29 cellular contexts compared by ENCODE assay signal in the genomic region with DNA sequence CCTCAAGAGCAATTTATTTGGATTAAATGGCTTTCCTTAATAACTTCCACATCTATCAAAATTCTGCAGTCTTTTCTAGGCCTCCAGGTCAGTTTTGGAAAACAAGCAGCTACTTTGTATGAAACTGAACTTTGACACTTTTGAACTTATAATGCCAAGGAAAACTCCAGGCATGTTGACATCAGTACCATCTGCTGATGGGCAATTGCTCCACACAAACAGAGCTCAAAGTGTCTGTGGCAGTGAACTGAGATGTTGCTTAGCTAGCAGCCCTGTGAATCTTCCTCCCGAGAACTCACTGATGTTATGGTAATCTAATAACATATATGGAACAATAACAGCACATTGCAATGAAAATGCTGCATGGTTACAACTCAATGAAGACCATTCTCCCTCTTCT.
"Had no signal": no experiment of that assay in that cellular context is flagged by ENCODE, and none has a peak within 500 bp of the region (broad histone marks: within the 10 kb centered on the region; RNA-seq: fewer than 3 reads in every experiment).

No MANE protein-coding gene starts in this region.

- H3K27ac ChIP-seq: stomach, suprapubic skin, testis, thoracic aorta, thyroid gland, tibial artery, tibial nerve, transverse colon, upper lobe of left lung, upper lobe of right lung, uterus, vagina had no signal

- H3K27me3 ChIP-seq: stomach, suprapubic skin, testis, thyroid gland, tibial artery, tibial nerve, transverse colon, upper lobe of left lung, upper lobe of right lung, uterus, vagina had no signal

- FAIRE-seq: urothelium cell line had no signal

- H3K4me1 ChIP-seq: testis, thyroid gland had no signal

- H3K4me1 Mint-ChIP-seq: stimulated activated effector memory CD8-positive, alpha-beta T cell treated with anti-CD3 and anti-CD28 coated beads, Interleukin-12 subunit alpha, Interleukin-12 subunit beta, amount 100 ng/mL, for 72 hours; stimulated activated memory B cell treated with anti-CD40 and anti-IgM and Interleukin-4, amounts not matched to agents 10 μg/mL and 1 μg/mL and 100 μg/mL, for 72 hours; stimulated activated naive B cell treated with anti-CD40 and anti-IgM and Interleukin-4, amounts not matched to agents 10 μg/mL and 1 μg/mL and 100 μg/mL, for 72 hours; stimulated activated naive CD8-positive, alpha-beta T cell treated with anti-CD3 and anti-CD28 coated beads, Interleukin-15, amount 100 ng/mL, for 72 hours had no signal

- H3K36me3 Mint-ChIP-seq: stimulated activated effector memory CD8-positive, alpha-beta T cell treated with anti-CD3 and anti-CD28 coated beads, Interleukin-12 subunit alpha, Interleukin-12 subunit beta, amount 100 ng/mL, for 72 hours; stimulated activated memory B cell treated with anti-CD40 and anti-IgM and Interleukin-4, amounts not matched to agents 10 μg/mL and 1 μg/mL and 100 μg/mL, for 72 hours; stimulated activated naive B cell treated with anti-CD40 and anti-IgM and Interleukin-4, amounts not matched to agents 10 μg/mL and 1 μg/mL and 100 μg/mL, for 72 hours had no signal

- H3K36me3 ChIP-seq: stomach, suprapubic skin, thoracic aorta, thyroid gland, tibial artery, tibial nerve, transverse colon, upper lobe of left lung, upper lobe of right lung, uterus, vagina had no signal

- ATAC-seq: stimulated activated effector memory CD8-positive, alpha-beta T cell treated with anti-CD3 and anti-CD28 coated beads, Interleukin-12 subunit alpha, Interleukin-12 subunit beta, amount 100 ng/mL, for 72 hours; stimulated activated memory B cell treated with anti-CD40 and anti-IgM and Interleukin-4, amounts not matched to agents 10 μg/mL and 1 μg/mL and 100 μg/mL, for 72 hours; stimulated activated naive B cell treated with anti-CD40 and anti-IgM and Interleukin-4, amounts not matched to agents 10 μg/mL and 1 μg/mL and 100 μg/mL, for 72 hours; stimulated activated naive CD8-positive, alpha-beta T cell treated with anti-CD3 and anti-CD28 coated beads, Interleukin-15, amount 100 ng/mL, for 72 hours; stimulated activated naive CD8-positive, alpha-beta T cell treated with anti-CD3 and anti-CD28 coated beads, Interleukin-15, Interleukin-2, amounts not matched to agents 100 U/mL and 50 U/mL, for 24 hours; upper lobe of right lung had no signal

- DNase-seq: stimulated activated CD4-positive, alpha-beta T cell treated with anti-CD3 and anti-CD28 coated beads, Interleukin-2, amount 100 ng/mL, for 48 hours; stimulated activated CD4-positive, alpha-beta T cell treated with anti-CD3 and anti-CD28 coated beads, Interleukin-4, amount 100 ng/mL, for 1 hour; stimulated activated CD4-positive, alpha-beta T cell treated with anti-CD3 and anti-CD28 coated beads, Interleukin-4, amount 100 ng/mL, for 24 hours; stimulated activated CD4-positive, alpha-beta T cell treated with anti-CD3 and anti-CD28 coated beads, Interleukin-4, amount 100 ng/mL, for 4 hours; stimulated activated CD8-positive, alpha-beta memory T cell treated with anti-CD3 and anti-CD28 coated beads, Interleukin-4, amount 100 ng/mL, for 48 hours; stimulated activated naive B cell treated with anti-CD40 and anti-IgM and Interleukin-4, amounts not matched to agents 10 μg/mL and 1 μg/mL and 100 μg/mL, for 72 hours; stimulated activated naive CD4-positive, alpha-beta T cell; stimulated activated naive CD4-positive, alpha-beta T cell treated with Interleukin-2 at 50 U/mL for 16 hours; stimulated activated naive CD8-positive, alpha-beta T cell treated with anti-CD3 and anti-CD28 coated beads, Interleukin-15, amount 100 ng/mL, for 72 hours; stimulated activated naive CD8-positive, alpha-beta T cell treated with anti-CD3 and anti-CD28 coated beads, Interleukin-15, Interleukin-2, amounts not matched to agents 100 U/mL and 50 U/mL, for 24 hours; stomach; substantia nigra; testis; thyroid gland; tibial artery; transverse colon; trophoblast cell; upper lobe of left lung; upper lobe of right lung; uterus had no signal

- H3K27me3 Mint-ChIP-seq: stimulated activated naive CD8-positive, alpha-beta T cell treated with anti-CD3 and anti-CD28 coated beads, Interleukin-15, amount 100 ng/mL, for 72 hours; type B pancreatic cell had no signal

- H3K9me3 ChIP-seq: stomach, suprapubic skin, testis, thoracic aorta, thyroid gland, tibial artery, tibial nerve, transverse colon, upper lobe of left lung, upper lobe of right lung, uterus, vagina had no signal

- H3K4me3 ChIP-seq: stomach, suprapubic skin, testis, thoracic aorta, thyroid gland, tibial artery, tibial nerve, transverse colon, upper lobe of left lung, upper lobe of right lung, uterus, vagina had no signal

- H3K4me3 Mint-ChIP-seq: stimulated activated effector memory CD8-positive, alpha-beta T cell treated with anti-CD3 and anti-CD28 coated beads, Interleukin-12 subunit alpha, Interleukin-12 subunit beta, amount 100 ng/mL, for 72 hours; stimulated activated memory B cell treated with anti-CD40 and anti-IgM and Interleukin-4, amounts not matched to agents 10 μg/mL and 1 μg/mL and 100 μg/mL, for 72 hours; stimulated activated naive B cell treated with anti-CD40 and anti-IgM and Interleukin-4, amounts not matched to agents 10 μg/mL and 1 μg/mL and 100 μg/mL, for 72 hours; stimulated activated naive CD8-positive, alpha-beta T cell treated with anti-CD3 and anti-CD28 coated beads, Interleukin-15, amount 100 ng/mL, for 72 hours; stimulated activated naive CD8-positive, alpha-beta T cell treated with anti-CD3 and anti-CD28 coated beads, Interleukin-15, Interleukin-2, amounts not matched to agents 100 ng/mL and 50 ng/mL, for 24 hours; type B pancreatic cell had no signal

- H3K27ac Mint-ChIP-seq: stimulated activated effector memory CD8-positive, alpha-beta T cell treated with anti-CD3 and anti-CD28 coated beads, Interleukin-12 subunit alpha, Interleukin-12 subunit beta, amount 100 ng/mL, for 72 hours; stimulated activated memory B cell treated with anti-CD40 and anti-IgM and Interleukin-4, amounts not matched to agents 10 μg/mL and 1 μg/mL and 100 μg/mL, for 72 hours; stimulated activated naive B cell treated with anti-CD40 and anti-IgM and Interleukin-4, amounts not matched to agents 10 μg/mL and 1 μg/mL and 100 μg/mL, for 72 hours; stimulated activated naive CD8-positive, alpha-beta T cell treated with anti-CD3 and anti-CD28 coated beads, Interleukin-15, amount 100 ng/mL, for 72 hours; stimulated activated naive CD8-positive, alpha-beta T cell treated with anti-CD3 and anti-CD28 coated beads, Interleukin-15, Interleukin-2, amounts not matched to agents 100 ng/mL and 50 ng/mL, for 24 hours; type B pancreatic cell had no signal

- H3K9me3 Mint-ChIP-seq: stimulated activated effector memory CD8-positive, alpha-beta T cell treated with anti-CD3 and anti-CD28 coated beads, Interleukin-12 subunit alpha, Interleukin-12 subunit beta, amount 100 ng/mL, for 72 hours; stimulated activated memory B cell treated with anti-CD40 and anti-IgM and Interleukin-4, amounts not matched to agents 10 μg/mL and 1 μg/mL and 100 μg/mL, for 72 hours; stimulated activated naive B cell treated with anti-CD40 and anti-IgM and Interleukin-4, amounts not matched to agents 10 μg/mL and 1 μg/mL and 100 μg/mL, for 72 hours; stimulated activated naive CD8-positive, alpha-beta T cell treated with anti-CD3 and anti-CD28 coated beads, Interleukin-15, amount 100 ng/mL, for 72 hours; stimulated activated naive CD8-positive, alpha-beta T cell treated with anti-CD3 and anti-CD28 coated beads, Interleukin-15, Interleukin-2, amounts not matched to agents 100 ng/mL and 50 ng/mL, for 24 hours; type B pancreatic cell had no signal
